ENCODE assay signal across 10 cellular contexts in the genomic region with DNA sequence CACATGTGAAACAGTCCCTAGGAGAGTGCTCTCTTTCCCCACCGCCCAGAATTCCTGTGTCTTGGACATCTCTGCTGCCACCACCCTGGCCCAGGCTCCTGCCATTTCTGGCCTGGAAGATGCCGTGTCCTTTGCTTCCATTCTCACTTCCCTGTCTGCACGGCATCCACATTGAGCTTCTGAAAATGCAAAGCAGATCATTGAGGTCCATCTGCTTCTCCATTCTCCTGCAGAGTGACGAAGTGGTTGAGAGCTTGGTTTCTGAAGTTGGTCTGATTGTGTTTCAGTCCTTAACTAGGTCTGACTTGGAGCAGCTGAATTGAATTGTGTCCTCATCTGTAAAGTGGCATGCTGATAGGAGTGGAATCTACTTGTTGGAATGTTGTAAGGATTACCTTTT.
A peak's percentile ranks its signal among the peaks of the same experiment; 100 is the strongest.
DNase-seq lines count a peak whose midpoint lies in the region; ATAC-seq and TF ChIP-seq lines count a peak whose summit lies in the region.
"Had no signal": no experiment of that assay in that cellular context is flagged by ENCODE, and none has a peak within 500 bp of the region (broad histone marks: within the 10 kb centered on the region; RNA-seq: fewer than 3 reads in every experiment).

No MANE protein-coding gene starts in this region.

- DNase-seq in activated naive CD8-positive, alpha-beta T cell treated with anti-CD3 and anti-CD28 coated beads for 36 hours, result no peak
- no peak for DNase-seq in stimulated activated effector memory CD8-positive, alpha-beta T cell treated with anti-CD3 and anti-CD28 coated beads, Interleukin-12 subunit alpha, Interleukin-12 subunit beta, amount 100 ng/mL, for 72 hours (ENCODE audit: low spot score in 2 of 2)
- DNase-seq in glutamatergic neuron (no peak), dermis blood vessel endothelial cell (no peak), pons (ENCODE audit: low spot score) (no peak)

- peaks cover 20% of the 10 kb centered on the region for H3K36me3 Mint-ChIP-seq in activated naive CD8-positive, alpha-beta T cell
- H3K36me3 Mint-ChIP-seq in activated naive CD8-positive, alpha-beta T cell treated with anti-CD3 and anti-CD28 coated beads for 36 hours, result peaks cover 24% of the 10 kb centered on the region
- H3K36me3 Mint-ChIP-seq in stimulated activated effector memory CD8-positive, alpha-beta T cell treated with anti-CD3 and anti-CD28 coated beads, Interleukin-12 subunit alpha, Interleukin-12 subunit beta, amount 100 ng/mL, for 72 hours, result peaks cover 4% of the 10 kb centered on the region
- peaks cover 9% of the 10 kb centered on the region for H3K36me3 Mint-ChIP-seq in glutamatergic neuron (ENCODE audit: unreplicated experiment)

- ATAC-seq in GM21786 (IDR thresholded peaks at IDR 0.05; ENCODE audit: unreplicated experiment) (peak; percentile 82), HG03457 (IDR thresholded peaks at IDR 0.05; ENCODE audit: unreplicated experiment) (peak; percentile 71)
- no peak for ATAC-seq in stimulated activated effector memory CD8-positive, alpha-beta T cell treated with anti-CD3 and anti-CD28 coated beads, Interleukin-12 subunit alpha, Interleukin-12 subunit beta, amount 100 ng/mL, for 72 hours
- ATAC-seq: A549 had no signal

- TF ChIP-seq CTCF in glutamatergic neuron (IDR thresholded peaks at IDR 0.05; ENCODE audit: partially characterized antibody, unreplicated experiment), result no peak

- peak overlapping the region; percentile 22 for H3K27ac Mint-ChIP-seq in activated naive CD8-positive, alpha-beta T cell
- no peak overlapping the region for H3K27ac Mint-ChIP-seq in activated naive CD8-positive, alpha-beta T cell treated with anti-CD3 and anti-CD28 coated beads for 36 hours
- H3K27ac Mint-ChIP-seq in stimulated activated effector memory CD8-positive, alpha-beta T cell treated with anti-CD3 and anti-CD28 coated beads, Interleukin-12 subunit alpha, Interleukin-12 subunit beta, amount 100 ng/mL, for 72 hours, result peak overlapping the region; percentile 72
- H3K27ac Mint-ChIP-seq in glutamatergic neuron (ENCODE audit: unreplicated experiment), result no peak overlapping the region
- H3K27ac Mint-ChIP-seq: activated naive CD4-positive, alpha-beta T cell treated with anti-CD3 and anti-CD28 coated beads, Interleukin-2, amount 50 U/mL, for 24 hours had no signal

- H3K4me3 Mint-ChIP-seq in activated naive CD8-positive, alpha-beta T cell, result no peak overlapping the region
- no peak overlapping the region for H3K4me3 Mint-ChIP-seq in activated naive CD8-positive, alpha-beta T cell treated with anti-CD3 and anti-CD28 coated beads for 36 hours
- no peak overlapping the region for H3K4me3 Mint-ChIP-seq in stimulated activated effector memory CD8-positive, alpha-beta T cell treated with anti-CD3 and anti-CD28 coated beads, Interleukin-12 subunit alpha, Interleukin-12 subunit beta, amount 100 ng/mL, for 72 hours
- H3K4me3 Mint-ChIP-seq in glutamatergic neuron (ENCODE audit: unreplicated experiment), result no peak overlapping the region
- H3K4me3 Mint-ChIP-seq: activated naive CD4-positive, alpha-beta T cell treated with anti-CD3 and anti-CD28 coated beads, Interleukin-2, amount 50 U/mL, for 24 hours had no signal

- H3K4me1 Mint-ChIP-seq in activated naive CD8-positive, alpha-beta T cell (ENCODE audit: low read depth), result peaks cover 37% of the 10 kb centered on the region
- peaks cover 14% of the 10 kb centered on the region for H3K4me1 Mint-ChIP-seq in activated naive CD8-positive, alpha-beta T cell treated with anti-CD3 and anti-CD28 coated beads for 36 hours
- H3K4me1 Mint-ChIP-seq in stimulated activated effector memory CD8-positive, alpha-beta T cell treated with anti-CD3 and anti-CD28 coated beads, Interleukin-12 subunit alpha, Interleukin-12 subunit beta, amount 100 ng/mL, for 72 hours, result peaks cover 56% of the 10 kb centered on the region
- peaks cover 24% of the 10 kb centered on the region for H3K4me1 Mint-ChIP-seq in glutamatergic neuron (ENCODE audit: low read depth, unreplicated experiment)

- no peaks in the 10 kb centered on the region for H3K9me3 Mint-ChIP-seq in activated naive CD8-positive, alpha-beta T cell (ENCODE audit: low read depth)
- H3K9me3 Mint-ChIP-seq in activated naive CD8-positive, alpha-beta T cell treated with anti-CD3 and anti-CD28 coated beads for 36 hours, result no peaks in the 10 kb centered on the region
- no peaks in the 10 kb centered on the region for H3K9me3 Mint-ChIP-seq in stimulated activated effector memory CD8-positive, alpha-beta T cell treated with anti-CD3 and anti-CD28 coated beads, Interleukin-12 subunit alpha, Interleukin-12 subunit beta, amount 100 ng/mL, for 72 hours
- peaks cover 7% of the 10 kb centered on the region for H3K9me3 Mint-ChIP-seq in glutamatergic neuron (ENCODE audit: unreplicated experiment)
- H3K9me3 Mint-ChIP-seq: activated naive CD4-positive, alpha-beta T cell treated with anti-CD3 and anti-CD28 coated beads, Interleukin-2, amount 50 U/mL, for 24 hours had no signal

- H3K27me3 Mint-ChIP-seq in activated naive CD8-positive, alpha-beta T cell, result no peaks in the 10 kb centered on the region
- no peaks in the 10 kb centered on the region for H3K27me3 Mint-ChIP-seq in activated naive CD8-positive, alpha-beta T cell treated with anti-CD3 and anti-CD28 coated beads for 36 hours
- H3K27me3 Mint-ChIP-seq in glutamatergic neuron (ENCODE audit: unreplicated experiment), result peaks cover 6% of the 10 kb centered on the region
- H3K27me3 Mint-ChIP-seq: activated naive CD4-positive, alpha-beta T cell treated with anti-CD3 and anti-CD28 coated beads, Interleukin-2, amount 50 U/mL, for 24 hours had no signal

Comparison
In these comparisons a context has a peak if more than half of its experiments do, and no peak if none do; other contexts are left out.
1. H3K27ac Mint-ChIP-seq: peak in activated naive CD8-positive, alpha-beta T cell (single experiment) and stimulated activated effector memory CD8-positive, alpha-beta T cell treated with anti-CD3 and anti-CD28 coated beads, Interleukin-12 subunit alpha, Interleukin-12 subunit beta, amount 100 ng/mL, for 72 hours (single experiment); none in activated naive CD8-positive, alpha-beta T cell treated with anti-CD3 and anti-CD28 coated beads for 36 hours (single experiment) and glutamatergic neuron (single experiment).